32 cellular contexts compared by ENCODE assay signal in the genomic region with DNA sequence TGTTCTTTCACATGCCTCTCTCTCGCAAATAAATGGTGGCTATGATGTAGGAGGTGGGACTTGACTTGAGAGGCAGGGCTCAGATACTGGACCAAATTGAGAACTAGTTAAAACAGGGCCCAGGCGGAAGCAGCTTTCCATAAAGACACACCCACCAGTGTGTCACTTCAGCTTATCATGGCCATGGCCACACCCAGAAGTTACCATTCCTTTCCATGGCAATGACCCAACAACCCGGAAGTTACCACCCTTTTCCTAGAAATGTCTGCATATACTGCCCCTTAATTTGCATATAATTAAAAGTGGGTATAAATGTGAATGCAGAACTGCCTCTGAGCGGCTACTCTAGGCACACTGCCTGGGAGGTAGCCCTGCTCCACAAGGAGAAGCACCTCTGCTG.
"Had no signal": no experiment of that assay in that cellular context is flagged by ENCODE, and none has a peak within 500 bp of the region (broad histone marks: within the 10 kb centered on the region; RNA-seq: fewer than 3 reads in every experiment).

No MANE protein-coding gene starts in this region.

- H3K27ac Mint-ChIP-seq: activated CD4-positive, alpha-beta memory T cell treated with anti-CD3 and anti-CD28 coated beads, Interleukin-2, amount 10 ng/mL, durations not matched to agents 7 days and 5 days; activated CD8-positive, alpha-beta memory T cell treated with anti-CD3 and anti-CD28 coated beads, Interleukin-2, amount 10 ng/mL, durations not matched to agents 7 days and 5 days; activated naive CD4-positive, alpha-beta T cell treated with anti-CD3 and anti-CD28 coated beads, Interleukin-2, amount 10 ng/mL, durations not matched to agents 7 days and 5 days; activated naive CD8-positive, alpha-beta T cell; activated naive CD8-positive, alpha-beta T cell treated with anti-CD3 and anti-CD28 coated beads, Interleukin-2, amount 50 U/mL, for 24 hours; IgD-negative memory B cell had no signal

- H3K9me3 ChIP-seq: MG63, SJCRH30 had no signal

- ATAC-seq: activated CD8-positive, alpha-beta memory T cell treated with anti-CD3 and anti-CD28 coated beads, Interleukin-2, amount 10 ng/mL, durations not matched to agents 7 days and 5 days; activated naive CD8-positive, alpha-beta T cell treated with anti-CD3 and anti-CD28 coated beads, Interleukin-2, amount 50 U/mL, for 24 hours; Panc1 had no signal

- H3K4me3 Mint-ChIP-seq: activated CD4-positive, alpha-beta memory T cell treated with anti-CD3 and anti-CD28 coated beads, Interleukin-2, amount 10 ng/mL, durations not matched to agents 7 days and 5 days; activated CD8-positive, alpha-beta memory T cell treated with anti-CD3 and anti-CD28 coated beads, Interleukin-2, amount 10 ng/mL, durations not matched to agents 7 days and 5 days; activated naive CD4-positive, alpha-beta T cell treated with anti-CD3 and anti-CD28 coated beads, Interleukin-2, amount 10 ng/mL, durations not matched to agents 7 days and 5 days; activated naive CD8-positive, alpha-beta T cell; activated naive CD8-positive, alpha-beta T cell treated with anti-CD3 and anti-CD28 coated beads, Interleukin-2, amount 50 U/mL, for 24 hours; central memory CD8-positive, alpha-beta T cell; IgD-negative memory B cell had no signal

- H3K36me3 Mint-ChIP-seq: activated CD8-positive, alpha-beta memory T cell treated with anti-CD3 and anti-CD28 coated beads, Interleukin-2, amount 10 ng/mL, durations not matched to agents 7 days and 5 days; activated naive CD4-positive, alpha-beta T cell treated with anti-CD3 and anti-CD28 coated beads, Interleukin-2, amount 10 ng/mL, durations not matched to agents 7 days and 5 days; activated naive CD8-positive, alpha-beta T cell; IgD-negative memory B cell had no signal

- DNase-seq: activated CD4-positive, alpha-beta memory T cell treated with anti-CD3 and anti-CD28 coated beads, Interleukin-2, amount 10 ng/mL, durations not matched to agents 7 days and 5 days; activated CD4-positive, alpha-beta T cell treated with anti-CD3 and anti-CD28 coated beads for 1 hour; activated CD4-positive, alpha-beta T cell treated with anti-CD3 and anti-CD28 coated beads for 48 hours; activated CD4-positive, CD25-positive, alpha-beta regulatory T cell; activated CD8-positive, alpha-beta memory T cell treated with anti-CD3 and anti-CD28 coated beads for 24 hours; activated CD8-positive, alpha-beta memory T cell treated with anti-CD3 and anti-CD28 coated beads, Interleukin-2, amount 10 ng/mL, durations not matched to agents 7 days and 5 days; activated CD8-positive, alpha-beta memory T cell treated with anti-CD3 and anti-CD28 coated beads, Interleukin-2, amount 50 U/mL, for 48 hours; activated effector memory CD4-positive, alpha-beta T cell treated with Interleukin-2 at 50 U/mL for 16 hours; activated naive CD4-positive, alpha-beta T cell treated with anti-CD3 and anti-CD28 coated beads, Interleukin-2, amount 10 ng/mL, durations not matched to agents 7 days and 5 days; activated naive CD8-positive, alpha-beta T cell treated with anti-CD3 and anti-CD28 coated beads, Interleukin-2, amount 50 U/mL, for 24 hours; activated T-cell treated with anti-CD3 and anti-CD28 coated beads, Interleukin-2, amount 50 U/mL, for 48 hours; aorta; brain microvascular endothelial cell; Karpas-422; KBM-7; MG63; NCI-H1092 treated with DMSO at 0.1 percent for 48 hours; NCI-H1417; NCI-H146; NCI-H187 treated with DMSO at 0.1 percent for 48 hours; NCI-H2081 treated with DMSO at 0.1 percent for 48 hours; NCI-H226; NCI-H524 treated with DMSO at 0.1 percent for 48 hours; SHP77; SJCRH30; T1000; WERI-Rb-1 had no signal

- H3K4me1 Mint-ChIP-seq: activated CD4-positive, alpha-beta memory T cell treated with anti-CD3 and anti-CD28 coated beads, Interleukin-2, amount 10 ng/mL, durations not matched to agents 7 days and 5 days; activated CD8-positive, alpha-beta memory T cell treated with anti-CD3 and anti-CD28 coated beads, Interleukin-2, amount 10 ng/mL, durations not matched to agents 7 days and 5 days; activated naive CD4-positive, alpha-beta T cell treated with anti-CD3 and anti-CD28 coated beads, Interleukin-2, amount 10 ng/mL, durations not matched to agents 7 days and 5 days; activated naive CD8-positive, alpha-beta T cell treated with anti-CD3 and anti-CD28 coated beads, Interleukin-2, amount 50 U/mL, for 24 hours; central memory CD8-positive, alpha-beta T cell; IgD-negative memory B cell had no signal

- H3K27me3 Mint-ChIP-seq: activated CD4-positive, alpha-beta memory T cell treated with anti-CD3 and anti-CD28 coated beads, Interleukin-2, amount 10 ng/mL, durations not matched to agents 7 days and 5 days; activated CD8-positive, alpha-beta memory T cell treated with anti-CD3 and anti-CD28 coated beads, Interleukin-2, amount 10 ng/mL, durations not matched to agents 7 days and 5 days; activated naive CD4-positive, alpha-beta T cell treated with anti-CD3 and anti-CD28 coated beads, Interleukin-2, amount 10 ng/mL, durations not matched to agents 7 days and 5 days; activated naive CD8-positive, alpha-beta T cell; activated naive CD8-positive, alpha-beta T cell treated with anti-CD3 and anti-CD28 coated beads, Interleukin-2, amount 50 U/mL, for 24 hours; central memory CD8-positive, alpha-beta T cell; IgD-negative memory B cell had no signal

- H3K4me1 ChIP-seq: SJCRH30 had no signal

- H3K9me3 Mint-ChIP-seq: activated CD4-positive, alpha-beta memory T cell treated with anti-CD3 and anti-CD28 coated beads, Interleukin-2, amount 10 ng/mL, durations not matched to agents 7 days and 5 days; activated naive CD4-positive, alpha-beta T cell treated with anti-CD3 and anti-CD28 coated beads, Interleukin-2, amount 10 ng/mL, durations not matched to agents 7 days and 5 days had no signal

- H3K27ac ChIP-seq: brain microvascular endothelial cell, SJCRH30, SK-N-MC, WERI-Rb-1 had no signal

- H3K36me3 ChIP-seq: brain microvascular endothelial cell, MG63, SJCRH30, WERI-Rb-1 had no signal

- H3K4me3 ChIP-seq: MG63, SJCRH30, SK-N-MC had no signal

- H3K27me3 ChIP-seq: brain microvascular endothelial cell, MG63, SJCRH30 had no signal
